Comparison of ENCODE assay signal across 1 cellular context in the genomic region with DNA sequence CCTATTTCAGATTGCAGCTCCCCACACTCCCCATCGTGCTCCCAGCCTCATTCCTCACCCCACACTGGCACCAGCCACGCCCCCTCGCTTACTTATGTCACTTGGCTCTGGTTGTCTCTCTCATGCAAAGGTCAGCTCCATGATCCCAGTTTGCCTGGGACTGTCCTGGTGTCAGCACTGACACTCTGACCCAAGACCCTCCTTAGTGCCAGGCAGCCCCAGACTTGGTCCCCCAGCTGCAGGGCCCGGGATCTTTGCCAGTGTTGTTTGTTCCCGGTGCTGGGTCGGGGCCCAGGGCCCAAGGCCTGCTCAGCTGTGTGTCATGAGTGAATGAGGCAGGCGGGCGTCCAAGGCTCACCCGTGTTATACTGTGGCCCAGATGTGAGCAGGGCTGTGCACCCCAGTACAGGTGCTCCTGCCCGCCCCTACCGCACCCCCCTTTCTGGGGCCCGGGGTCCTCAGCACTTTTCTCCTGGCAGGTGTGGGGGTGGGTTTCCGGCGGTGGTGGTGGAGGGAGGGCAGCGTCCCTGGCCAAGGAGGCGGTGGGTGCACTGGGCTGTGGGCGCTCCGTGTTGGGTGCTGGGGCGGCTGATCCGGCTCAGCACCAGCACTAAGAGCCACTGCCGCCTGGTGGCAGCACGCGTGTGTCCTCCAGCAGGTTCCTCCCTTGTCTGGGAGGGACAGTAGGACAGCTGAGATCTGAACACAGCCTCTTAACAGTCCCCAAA.
A peak's percentile ranks its signal among the peaks of the same experiment; 100 is the strongest.
TF ChIP-seq lines count a peak whose summit lies in the region.

No MANE protein-coding gene starts in this region.

TF ChIP-seq in H1, 55 proteins besides CTCF, POLR2A, EP300 and RAD21 (continued from another document):
- no peak for TF ChIP-seq BRCA1 (IDR thresholded peaks at IDR 0.05; ENCODE audit: low read depth, low read length)
- TF ChIP-seq FOSL1 (IDR thresholded peaks at IDR 0.05; ENCODE audit: insufficient read depth, low read depth, low read length): no peak
- no peak for TF ChIP-seq EZH2 (IDR thresholded peaks at IDR 0.05; ENCODE audit: low read depth, low read length, severe bottlenecking)
- no peak for TF ChIP-seq SRF (IDR thresholded peaks at IDR 0.05; ENCODE audit: low read depth, low read length)
- no peak for TF ChIP-seq KDM4A (IDR thresholded peaks at IDR 0.05; ENCODE audit: low read depth, low read length, severe bottlenecking)
- peak; percentile 77 for TF ChIP-seq GABPA (IDR thresholded peaks at IDR 0.05; ENCODE audit: borderline replicate concordance, insufficient read depth, low read length)
- TF ChIP-seq BACH1 (IDR thresholded peaks at IDR 0.05; ENCODE audit: low read length): no peak
- TF ChIP-seq SIN3A (conservative IDR thresholded peaks at IDR 0.05 in 1 of 2, IDR thresholded peaks at IDR 0.05 in 1 of 2; ENCODE audit: low read depth in 1 of 2, low read length in 2 of 2): no peak; a peak in 1 of 4 replicates
- TF ChIP-seq TAF7 (optimal IDR thresholded peaks at IDR 0.05; ENCODE audit: borderline replicate concordance, low read depth, low read length): no peak
